ENCODE assay signal across 1 cellular context in genomic region chr11:15526032-15526431, GRCh38.
TF ChIP-seq lines count a peak whose summit lies in the region.

No MANE protein-coding gene starts in this region.

TF ChIP-seq in liver, 16 proteins besides CTCF, POLR2A, EP300 and RAD21 (continued from another document):
- TF ChIP-seq REST (IDR thresholded peaks at IDR 0.05) (peak; percentile 50), ZBTB33 (IDR thresholded peaks at IDR 0.05) (peak; percentile 45), RXRA (IDR thresholded peaks at IDR 0.05) (peak; percentile 61 to 83), YY1 (IDR thresholded peaks at IDR 0.05) (peak; percentile 64), FOXA2 (IDR thresholded peaks at IDR 0.05) (peak; percentile 84), JUND (IDR thresholded peaks at IDR 0.05) (peak; percentile 22 to 76), TAF1 (conservative IDR thresholded peaks at IDR 0.05) (no peak), SP1 (IDR thresholded peaks at IDR 0.05) (peak; percentile 83), HNF4G (IDR thresholded peaks at IDR 0.05) (peak; percentile 80)
